ENCODE assay signal across 1 cellular context in genomic region chr1:211895126-211895759, GRCh38.
A peak's percentile ranks its signal among the peaks of the same experiment; 100 is the strongest.
TF ChIP-seq lines count a peak whose summit lies in the region.

No MANE protein-coding gene starts in this region.

TF ChIP-seq in HepG2, 621 proteins besides CTCF, POLR2A, EP300 and RAD21 (continued from another document and continues in another):
- TF ChIP-seq KIAA2018 (CRISPR knock-in tag; IDR thresholded peaks at IDR 0.05; ENCODE audit: borderline replicate concordance) (no peak), PAF1 (CRISPR knock-in tag; IDR thresholded peaks at IDR 0.05) (no peak), ZBTB46 (CRISPR knock-in tag; IDR thresholded peaks at IDR 0.05; ENCODE audit: borderline replicate concordance) (no peak), ZNF609 (CRISPR knock-in tag; IDR thresholded peaks at IDR 0.05; ENCODE audit: borderline replicate concordance) (no peak; the same call in 1 of the 2 replicates), ZBTB3 (CRISPR knock-in tag; IDR thresholded peaks at IDR 0.05; ENCODE audit: borderline replicate concordance, low read depth) (no peak), ZBTB4 (CRISPR knock-in tag; IDR thresholded peaks at IDR 0.05; ENCODE audit: borderline replicate concordance) (no peak), SOX13 (IDR thresholded peaks at IDR 0.05) (no peak), SOX13 (CRISPR knock-in tag; conservative IDR thresholded peaks at IDR 0.05 in 1 of 2, IDR thresholded peaks at IDR 0.05 in 1 of 2) (peak in 1 of 2 experiments; percentile 93; a peak in 2 of 4 replicates), PITX1 (CRISPR knock-in tag; IDR thresholded peaks at IDR 0.05) (peak; percentile 82; the same call in 1 of the 2 replicates), ATF6 (CRISPR knock-in tag; conservative IDR thresholded peaks at IDR 0.05) (no peak), BRD4 (CRISPR knock-in tag; IDR thresholded peaks at IDR 0.05) (no peak), ZNF230 (CRISPR knock-in tag; IDR thresholded peaks at IDR 0.05) (no peak), CCAR2 (optimal IDR thresholded peaks at IDR 0.05; ENCODE audit: low read depth, low read length) (no peak), POLR2AphosphoS5 (IDR thresholded peaks at IDR 0.05; ENCODE audit: low read depth, low read length) (no peak), TFAP4 (IDR thresholded peaks at IDR 0.05; ENCODE audit: borderline replicate concordance, low read depth) (peak; percentile 85), HIC2 (CRISPR knock-in tag; IDR thresholded peaks at IDR 0.05; ENCODE audit: low read depth) (no peak), ZNF788 (CRISPR knock-in tag; IDR thresholded peaks at IDR 0.05; ENCODE audit: borderline replicate concordance) (peak; percentile 47; the same call in 1 of the 2 replicates), ZNF503 (CRISPR knock-in tag; IDR thresholded peaks at IDR 0.05) (no peak)
